9 cellular contexts compared by ENCODE assay signal in the genomic region with DNA sequence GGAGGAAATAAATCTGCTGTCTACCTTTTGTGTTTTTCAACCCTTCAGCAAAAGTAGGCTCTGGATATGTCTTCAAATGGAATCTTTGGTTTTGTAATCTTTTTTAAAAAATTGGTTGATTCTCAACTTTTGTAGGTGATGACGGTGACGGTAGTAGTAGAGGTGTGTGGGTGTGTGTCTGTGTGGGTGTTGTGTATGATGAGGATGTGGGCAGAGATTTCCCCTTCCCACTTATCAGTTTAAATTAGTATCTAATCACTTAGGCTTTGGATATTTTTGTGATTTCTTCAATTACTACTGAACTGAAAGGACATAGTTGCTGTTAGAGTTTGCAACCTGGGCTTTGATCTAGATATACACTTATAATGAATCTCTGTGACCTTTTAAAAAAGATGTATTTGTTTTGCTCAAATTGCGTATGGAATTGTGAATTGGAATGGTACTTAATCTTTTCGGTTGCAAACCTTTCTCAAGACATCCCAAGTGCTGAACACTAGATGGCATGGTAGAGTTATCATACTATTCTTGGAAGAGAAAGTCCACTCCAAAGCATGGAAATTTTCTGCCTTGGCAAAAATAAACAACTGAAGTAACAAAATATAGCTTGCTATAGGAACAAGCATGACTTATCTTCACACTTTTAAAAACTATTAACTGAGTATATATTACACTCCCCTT. TPM values are rescaled to one million over a fixed set of nuclear protein-coding genes. Genes with fewer than 3 reads are reported as not detected.
DNase-seq lines count a peak whose midpoint lies in the region; ATAC-seq and TF ChIP-seq lines count a peak whose summit lies in the region.
"Had no signal": no experiment of that assay in that cellular context is flagged by ENCODE, and none has a peak within 500 bp of the region (broad histone marks: within the 10 kb centered on the region; RNA-seq: fewer than 3 reads in every experiment).

No MANE protein-coding gene starts in this region.

- peaks cover 0 to 3% of the 10 kb centered on the region in 2 experiments for H3K27me3 ChIP-seq in mesenchymal stem cell (ENCODE audit: control insufficient read depth in 1 of 2, insufficient read depth in 1 of 2, low read length in 2 of 2)
- no peaks in the 10 kb centered on the region for H3K27me3 ChIP-seq in CD4-positive, alpha-beta memory T cell (ENCODE audit: insufficient read depth, low read length)

- POLR2A ChIA-PET in CD4-positive, alpha-beta memory T cell (lab: Charles Lee; ENCODE audit: partially characterized antibody), result no interaction called here

- no peak overlapping the region for H3K4ac ChIP-seq in mesenchymal stem cell (ENCODE audit: low read depth in 1 of 2, low read length in 2 of 2)

- no peak overlapping the region for H2BK15ac ChIP-seq in mesenchymal stem cell (ENCODE audit: low read depth, poor library complexity, severe bottlenecking)

- no peak overlapping the region for H4K8ac ChIP-seq in mesenchymal stem cell (ENCODE audit: low read length)

- no peaks in the 10 kb centered on the region for H3K79me1 ChIP-seq in mesenchymal stem cell (replicated peaks; ENCODE audit: low read length, poor library complexity, severe bottlenecking)

- H4K91ac ChIP-seq in mesenchymal stem cell (ENCODE audit: low read length), result no peak overlapping the region

- no peaks in the 10 kb centered on the region for H3K36me3 ChIP-seq in mesenchymal stem cell (ENCODE audit: control insufficient read depth in 1 of 2, insufficient read depth in 2 of 2, low read depth in 1 of 2, low read length in 2 of 2)
- no peaks in the 10 kb centered on the region for H3K36me3 ChIP-seq in CD4-positive, alpha-beta memory T cell (ENCODE audit: insufficient read depth, low read length)

- no peaks in the 10 kb centered on the region for H3K9me3 Mint-ChIP-seq in CD4-positive, alpha-beta memory T cell
- H3K9me3 Mint-ChIP-seq in stimulated activated naive CD8-positive, alpha-beta T cell treated with anti-CD3 and anti-CD28 coated beads, Interleukin-15, amount 100 ng/mL, for 72 hours, result no peaks in the 10 kb centered on the region
- H3K9me3 Mint-ChIP-seq: dendritic cell treated with granulocyte-macrophage colony-stimulating factor and Interleukin-4, amounts not matched to agents 40 ng/mL and 50 ng/mL, for 4 days had no signal

- no peak overlapping the region for H3K23ac ChIP-seq in mesenchymal stem cell (ENCODE audit: low read length in 2 of 2)

- H3K9me3 ChIP-seq in mesenchymal stem cell (ENCODE audit: control insufficient read depth, low read length), result no peaks in the 10 kb centered on the region
- H3K9me3 ChIP-seq in CD4-positive, alpha-beta memory T cell (ENCODE audit: control insufficient read depth in 1 of 2, low read length in 2 of 2), result no peaks in the 10 kb centered on the region

- intact Hi-C loops in CD4-positive, alpha-beta memory T cell (cut with micrococcal nuclease), result no loop called here

- no peak overlapping the region for H2AFZ ChIP-seq in mesenchymal stem cell (ENCODE audit: low read depth, low read length)

- H3K4me1 Mint-ChIP-seq in CD4-positive, alpha-beta memory T cell, result no peaks in the 10 kb centered on the region
- no peaks in the 10 kb centered on the region for H3K4me1 Mint-ChIP-seq in stimulated activated naive CD8-positive, alpha-beta T cell treated with anti-CD3 and anti-CD28 coated beads, Interleukin-15, amount 100 ng/mL, for 72 hours

- no peak overlapping the region for H3K18ac ChIP-seq in mesenchymal stem cell (ENCODE audit: low read depth in 1 of 2, low read length in 2 of 2)

- H3K9ac ChIP-seq in mesenchymal stem cell (ENCODE audit: low read length), result no peak overlapping the region

- CTCF ChIA-PET in CD4-positive, alpha-beta memory T cell (lab: Charles Lee; ENCODE audit: partially characterized antibody), result no interaction called here

- H3K4me2 ChIP-seq in mesenchymal stem cell (ENCODE audit: low read length, poor library complexity, severe bottlenecking), result no peak overlapping the region

- H3K4me1 ChIP-seq in mesenchymal stem cell (ENCODE audit: control insufficient read depth, insufficient read depth, low read depth, low read length), result no peaks in the 10 kb centered on the region
- no peaks in the 10 kb centered on the region for H3K4me1 ChIP-seq in CD4-positive, alpha-beta memory T cell (ENCODE audit: insufficient read depth, low read length)

- H2BK12ac ChIP-seq in mesenchymal stem cell (ENCODE audit: low read length in 2 of 2), result no peak overlapping the region

- no peak overlapping the region for H2AK5ac ChIP-seq in mesenchymal stem cell (ENCODE audit: low read length, severe bottlenecking)

- H3K27ac ChIP-seq in mesenchymal stem cell (ENCODE audit: low read length, poor library complexity, severe bottlenecking), result no peak overlapping the region
- no peak overlapping the region for H3K27ac ChIP-seq in CD4-positive, alpha-beta memory T cell (ENCODE audit: low read depth, low read length)

- no peak overlapping the region for H2BK120ac ChIP-seq in mesenchymal stem cell (ENCODE audit: low read depth, low read length)

- H3K27me3 Mint-ChIP-seq in CD4-positive, alpha-beta memory T cell, result peaks cover 4 to 14% of the 10 kb centered on the region in 2 donors
- H3K27me3 Mint-ChIP-seq in stimulated activated naive CD8-positive, alpha-beta T cell treated with anti-CD3 and anti-CD28 coated beads, Interleukin-15, amount 100 ng/mL, for 72 hours, result peaks cover 16% of the 10 kb centered on the region

- H3K36me3 Mint-ChIP-seq in CD4-positive, alpha-beta memory T cell, result no peaks in the 10 kb centered on the region

- TF ChIP-seq CTCF in choroid plexus epithelial cell (conservative IDR thresholded peaks at IDR 0.05; ENCODE audit: low read depth, low read length), result peak; percentile 70

- H3K27ac Mint-ChIP-seq in CD4-positive, alpha-beta memory T cell, result no peak overlapping the region
- H3K27ac Mint-ChIP-seq in stimulated activated naive CD8-positive, alpha-beta T cell treated with anti-CD3 and anti-CD28 coated beads, Interleukin-15, amount 100 ng/mL, for 72 hours, result no peak overlapping the region
- H3K27ac Mint-ChIP-seq: dendritic cell treated with granulocyte-macrophage colony-stimulating factor and Interleukin-4, amounts not matched to agents 40 ng/mL and 50 ng/mL, for 4 days had no signal

- DNase-seq in DMS53 treated with DMSO at 0.1 percent for 48 hours (lab: John Stamatoyannopoulos, UW; ENCODE audit: unreplicated experiment), result peak; percentile 21
- peak; percentile 41 for DNase-seq in LoVo (ENCODE audit: low spot score)
- DNase-seq in choroid plexus epithelial cell (ENCODE audit: low read depth), result peak; percentile 77
- peak; percentile 61 for DNase-seq in mesenchymal stem cell
- DNase-seq in CD4-positive, alpha-beta memory T cell, result no peak
- no peak for DNase-seq in activated T-cell treated with anti-CD3 and anti-CD28 coated beads, Interleukin-2, amount 50 U/mL, for 48 hours
- no peak for DNase-seq in stimulated activated naive CD8-positive, alpha-beta T cell treated with anti-CD3 and anti-CD28 coated beads, Interleukin-15, amount 100 ng/mL, for 72 hours
- no peak for DNase-seq in activated effector memory CD4-positive, alpha-beta T cell treated with Interleukin-2 at 50 U/mL for 16 hours

- no peak for ATAC-seq in stimulated activated naive CD8-positive, alpha-beta T cell treated with anti-CD3 and anti-CD28 coated beads, Interleukin-15, amount 100 ng/mL, for 72 hours

- H3K4me3 ChIP-seq in choroid plexus epithelial cell (ENCODE audit: low read depth, low read length) (no peak overlapping the region), mesenchymal stem cell (ENCODE audit: insufficient read depth in 1 of 2, low read depth in 1 of 2, low read length in 2 of 2) (no peak overlapping the region)
- no peak overlapping the region for H3K4me3 ChIP-seq in CD4-positive, alpha-beta memory T cell (ENCODE audit: low read length in 2 of 2)

- H3K4me3 Mint-ChIP-seq in CD4-positive, alpha-beta memory T cell, result no peak overlapping the region
- H3K4me3 Mint-ChIP-seq in stimulated activated naive CD8-positive, alpha-beta T cell treated with anti-CD3 and anti-CD28 coated beads, Interleukin-15, amount 100 ng/mL, for 72 hours, result no peak overlapping the region
- H3K4me3 Mint-ChIP-seq: dendritic cell treated with granulocyte-macrophage colony-stimulating factor and Interleukin-4, amounts not matched to agents 40 ng/mL and 50 ng/mL, for 4 days had no signal

- no peak overlapping the region for H2BK5ac ChIP-seq in mesenchymal stem cell (ENCODE audit: low read depth, low read length, poor library complexity, severe bottlenecking)

- H3K14ac ChIP-seq in mesenchymal stem cell (ENCODE audit: low read length in 2 of 2), result no peak overlapping the region

- 21% methylated on average over 4 of the region's 4 CpGs for WGBS in mesenchymal stem cell

RNA-seq across cellular contexts. Expression of gene A1CF, which starts 51.9 kb away (rescaled TPM):
- not detected for polyA plus RNA-seq in mesenchymal stem cell (2013, experiment 1 of 2)
- polyA plus RNA-seq in mesenchymal stem cell (2013, experiment 2 of 2), result not detected
- not detected for total RNA-seq in CD4-positive, alpha-beta memory T cell
- not detected for polyA plus RNA-seq in CD4-positive, alpha-beta memory T cell

Comparison
In these comparisons a context has a peak if more than half of its experiments do, and no peak if none do; other contexts are left out.
1. DNase-seq: peak in DMS53 treated with DMSO at 0.1 percent for 48 hours (single experiment), LoVo (single experiment), choroid plexus epithelial cell (single experiment) and mesenchymal stem cell (single experiment); none in CD4-positive, alpha-beta memory T cell (0 of 5), activated T-cell treated with anti-CD3 and anti-CD28 coated beads, Interleukin-2, amount 50 U/mL, for 48 hours (0 of 2), stimulated activated naive CD8-positive, alpha-beta T cell treated with anti-CD3 and anti-CD28 coated beads, Interleukin-15, amount 100 ng/mL, for 72 hours (0 of 2) and activated effector memory CD4-positive, alpha-beta T cell treated with Interleukin-2 at 50 U/mL for 16 hours (single experiment).